22 cellular contexts compared by ENCODE assay signal in genomic region chr22:42801537-42802165, GRCh38. TPM values are rescaled to one million over a fixed set of nuclear protein-coding genes. Genes with fewer than 3 reads are reported as not detected.
DNase-seq lines count a peak whose midpoint lies in the region; ATAC-seq and TF ChIP-seq lines count a peak whose summit lies in the region.
"Had no signal": no experiment of that assay in that cellular context is flagged by ENCODE, and none has a peak within 500 bp of the region (broad histone marks: within the 10 kb centered on the region; RNA-seq: fewer than 3 reads in every experiment).

No MANE protein-coding gene starts in this region.

- CTCF ChIA-PET in activated CD8-positive, alpha-beta memory T cell treated with anti-CD3 and anti-CD28 coated beads, Interleukin-2, amount 10 ng/mL, durations not matched to agents 7 days and 5 days (lab: Charles Lee): interaction anchor here (0.6 to 1.0 kb wide), 3 partner anchors 21 to 164 kb away, joined by 3 to 4 read pairs (median 3); no protein-coding TSS in a partner anchor

- H3K9me3 ChIP-seq in sigmoid colon: no peaks in the 10 kb centered on the region
- H3K9me3 ChIP-seq: gastrocnemius medialis had no signal

- no peaks in the 10 kb centered on the region for H3K4me1 Mint-ChIP-seq in activated CD8-positive, alpha-beta memory T cell treated with anti-CD3 and anti-CD28 coated beads, Interleukin-2, amount 10 ng/mL, durations not matched to agents 7 days and 5 days
- H3K4me1 Mint-ChIP-seq in brain (peaks cover 27% of the 10 kb centered on the region), nephron progenitor cell (peaks cover 52% of the 10 kb centered on the region)
- H3K4me1 Mint-ChIP-seq: activated CD4-positive, alpha-beta T cell treated with anti-CD3 and anti-CD28 coated beads for 36 hours; stimulated activated memory B cell treated with anti-CD40 and anti-IgM and Interleukin-4, amounts not matched to agents 10 μg/mL and 1 μg/mL and 100 μg/mL, for 72 hours had no signal

- no peak for TF ChIP-seq POLR2A in sigmoid colon (IDR thresholded peaks at IDR 0.05)

- TF ChIP-seq EP300 in sigmoid colon (IDR thresholded peaks at IDR 0.05): no peak

- H3K4me1 ChIP-seq in sigmoid colon: peaks cover 0 to 7% (median 0%) of the 10 kb centered on the region in 4 donors

- no peaks in the 10 kb centered on the region for H3K9me3 Mint-ChIP-seq in activated CD8-positive, alpha-beta memory T cell treated with anti-CD3 and anti-CD28 coated beads, Interleukin-2, amount 10 ng/mL, durations not matched to agents 7 days and 5 days (ENCODE audit: low read depth)
- H3K9me3 Mint-ChIP-seq in brain: no peaks in the 10 kb centered on the region
- H3K9me3 Mint-ChIP-seq in nephron progenitor cell: no peaks in the 10 kb centered on the region
- H3K9me3 Mint-ChIP-seq: CD14-positive monocyte; naive thymus-derived CD8-positive, alpha-beta T cell; stimulated activated memory B cell treated with anti-CD40 and anti-IgM and Interleukin-4, amounts not matched to agents 10 μg/mL and 1 μg/mL and 100 μg/mL, for 72 hours had no signal

- 87 to 95% methylated on average over 11 of the region's 11 CpGs for WGBS in sigmoid colon, 2 donors

- intact Hi-C loops in sigmoid colon (cut with DNase I): no loop called here

- H3K27ac ChIP-seq in sigmoid colon: no peak overlapping the region
- H3K27ac ChIP-seq: GM23248, PC-9 had no signal

- no peak overlapping the region for H3K27ac Mint-ChIP-seq in activated CD8-positive, alpha-beta memory T cell treated with anti-CD3 and anti-CD28 coated beads, Interleukin-2, amount 10 ng/mL, durations not matched to agents 7 days and 5 days
- peak overlapping the region in 4 of 5 experiments; percentile 29 to 41 (median 34) for H3K27ac Mint-ChIP-seq in brain
- H3K27ac Mint-ChIP-seq in nephron progenitor cell: no peak overlapping the region
- H3K27ac Mint-ChIP-seq: activated CD4-positive, alpha-beta T cell treated with anti-CD3 and anti-CD28 coated beads for 36 hours; activated CD8-positive, alpha-beta T cell treated with anti-CD3 and anti-CD28 coated beads, Interleukin-2, amount 10 ng/mL, durations not matched to agents 7 days and 5 days; stimulated activated memory B cell treated with anti-CD40 and anti-IgM and Interleukin-4, amounts not matched to agents 10 μg/mL and 1 μg/mL and 100 μg/mL, for 72 hours had no signal

- no peak for ATAC-seq in activated CD8-positive, alpha-beta memory T cell treated with anti-CD3 and anti-CD28 coated beads, Interleukin-2, amount 10 ng/mL, durations not matched to agents 7 days and 5 days
- ATAC-seq: activated CD4-positive, alpha-beta T cell treated with anti-CD3 and anti-CD28 coated beads for 36 hours; activated CD8-positive, alpha-beta T cell treated with anti-CD3 and anti-CD28 coated beads, Interleukin-2, amount 10 ng/mL, durations not matched to agents 7 days and 5 days; gastrocnemius medialis; naive thymus-derived CD8-positive, alpha-beta T cell; Right ventricle myocardium inferior; stimulated activated memory B cell treated with anti-CD40 and anti-IgM and Interleukin-4, amounts not matched to agents 10 μg/mL and 1 μg/mL and 100 μg/mL, for 72 hours had no signal

- no peak overlapping the region for H3K4me3 Mint-ChIP-seq in activated CD8-positive, alpha-beta memory T cell treated with anti-CD3 and anti-CD28 coated beads, Interleukin-2, amount 10 ng/mL, durations not matched to agents 7 days and 5 days
- no peak overlapping the region for H3K4me3 Mint-ChIP-seq in brain
- no peak overlapping the region for H3K4me3 Mint-ChIP-seq in nephron progenitor cell
- H3K4me3 Mint-ChIP-seq: activated CD4-positive, alpha-beta T cell treated with anti-CD3 and anti-CD28 coated beads for 36 hours; activated CD8-positive, alpha-beta T cell treated with anti-CD3 and anti-CD28 coated beads, Interleukin-2, amount 10 ng/mL, durations not matched to agents 7 days and 5 days; CD14-positive monocyte; naive thymus-derived CD8-positive, alpha-beta T cell; stimulated activated memory B cell treated with anti-CD40 and anti-IgM and Interleukin-4, amounts not matched to agents 10 μg/mL and 1 μg/mL and 100 μg/mL, for 72 hours had no signal

- H3K36me3 ChIP-seq in sigmoid colon: peaks cover 12 to 91% (median 46%) of the 10 kb centered on the region in 4 donors

- no peak overlapping the region for H3K4me3 ChIP-seq in sigmoid colon
- H3K4me3 ChIP-seq: gastrocnemius medialis, GM23248, PC-9 had no signal

- H3K27me3 ChIP-seq in sigmoid colon: no peaks in the 10 kb centered on the region
- H3K27me3 ChIP-seq: gastrocnemius medialis had no signal

- TF ChIP-seq CTCF in brain (conservative IDR thresholded peaks at IDR 0.05) (no peak), sigmoid colon (IDR thresholded peaks at IDR 0.05) (no peak), nephron progenitor cell (IDR thresholded peaks at IDR 0.05) (no peak)

- DNase-seq in activated CD8-positive, alpha-beta memory T cell treated with anti-CD3 and anti-CD28 coated beads, Interleukin-2, amount 10 ng/mL, durations not matched to agents 7 days and 5 days: peak; percentile 35
- DNase-seq in activated CD8-positive, alpha-beta memory T cell treated with anti-CD3 and anti-CD28 coated beads for 24 hours: no peak
- DNase-seq in NCI-H748 treated with DMSO at 0.1 percent for 48 hours (lab: John Stamatoyannopoulos, UW): peak; percentile 3
- DNase-seq in sigmoid colon: peak; percentile 56
- DNase-seq in nephron progenitor cell: no peak
- no peak for DNase-seq in T-helper 9 cell
- no peak for DNase-seq in NCI-H1930 (lab: John Stamatoyannopoulos, UW)
- DNase-seq: 8988T; activated CD4-positive, alpha-beta T cell treated with anti-CD3 and anti-CD28 coated beads for 36 hours; activated CD8-positive, alpha-beta T cell treated with anti-CD3 and anti-CD28 coated beads, Interleukin-2, amount 10 ng/mL, durations not matched to agents 7 days and 5 days; activated effector memory CD4-positive, alpha-beta T cell treated with anti-CD3 and anti-CD28 coated beads, Interleukin-2, amount 50 U/mL, for 16 hours; activated T-cell treated with anti-CD3 and anti-CD28 coated beads, Interleukin-2, amount 50 U/mL, for 1 hour; gastrocnemius medialis; GM23248; naive thymus-derived CD8-positive, alpha-beta T cell; PC-9; T-helper 2 cell; trophoblast cell had no signal

- no peaks in the 10 kb centered on the region for H3K27me3 Mint-ChIP-seq in activated CD8-positive, alpha-beta memory T cell treated with anti-CD3 and anti-CD28 coated beads, Interleukin-2, amount 10 ng/mL, durations not matched to agents 7 days and 5 days
- no peaks in the 10 kb centered on the region for H3K27me3 Mint-ChIP-seq in brain
- H3K27me3 Mint-ChIP-seq in nephron progenitor cell (ENCODE audit: low read depth, poor library complexity): peaks cover 4% of the 10 kb centered on the region
- H3K27me3 Mint-ChIP-seq: activated CD4-positive, alpha-beta T cell treated with anti-CD3 and anti-CD28 coated beads for 36 hours; naive thymus-derived CD8-positive, alpha-beta T cell; stimulated activated memory B cell treated with anti-CD40 and anti-IgM and Interleukin-4, amounts not matched to agents 10 μg/mL and 1 μg/mL and 100 μg/mL, for 72 hours had no signal

- peaks cover 5% of the 10 kb centered on the region for H3K36me3 Mint-ChIP-seq in activated CD8-positive, alpha-beta memory T cell treated with anti-CD3 and anti-CD28 coated beads, Interleukin-2, amount 10 ng/mL, durations not matched to agents 7 days and 5 days
- peaks cover 75% of the 10 kb centered on the region for H3K36me3 Mint-ChIP-seq in brain
- peaks cover 66% of the 10 kb centered on the region for H3K36me3 Mint-ChIP-seq in nephron progenitor cell (ENCODE audit: low read depth)

RNA-seq across cellular contexts. Expression of gene ARFGAP3, which starts 55.4 kb away (rescaled TPM):
- total RNA-seq in activated CD8-positive, alpha-beta memory T cell treated with anti-CD3 and anti-CD28 coated beads, Interleukin-2, amount 10 ng/mL, durations not matched to agents 7 days and 5 days: 10 to 100 TPM; 31.2 to 35.4 TPM
- 35.7 TPM for polyA plus RNA-seq in brain (ENCODE audit: insufficient read depth, low read depth, low replicate concordance)
- 10 to 100 TPM; 35.7 to 45.3 (median 40.5) TPM for total RNA-seq in sigmoid colon
- 10 to 100 TPM; 23.4 to 28.4 (median 27.1) TPM for polyA plus RNA-seq in sigmoid colon

Comparison
In these comparisons a context has a peak if more than half of its experiments do, and no peak if none do; other contexts are left out.
1. DNase-seq: peak in activated CD8-positive, alpha-beta memory T cell treated with anti-CD3 and anti-CD28 coated beads, Interleukin-2, amount 10 ng/mL, durations not matched to agents 7 days and 5 days (single experiment), NCI-H748 treated with DMSO at 0.1 percent for 48 hours (single experiment) and sigmoid colon (single experiment); none in activated CD8-positive, alpha-beta memory T cell treated with anti-CD3 and anti-CD28 coated beads for 24 hours (single experiment), nephron progenitor cell (single experiment), T-helper 9 cell (single experiment) and NCI-H1930 (0 of 2).
2. H3K27ac Mint-ChIP-seq: peak in brain (4 of 5); none in activated CD8-positive, alpha-beta memory T cell treated with anti-CD3 and anti-CD28 coated beads, Interleukin-2, amount 10 ng/mL, durations not matched to agents 7 days and 5 days (single experiment) and nephron progenitor cell (single experiment).